ENCODE assay signal across 20 cellular contexts in genomic region chr7:66639773-66640172, GRCh38. TPM values are rescaled to one million over a fixed set of nuclear protein-coding genes. Genes with fewer than 3 reads are reported as not detected.
DNase-seq lines count a peak whose midpoint lies in the region; ATAC-seq, FAIRE-seq and TF ChIP-seq lines count a peak whose summit lies in the region.
"Had no signal": no experiment of that assay in that cellular context is flagged by ENCODE, and none has a peak within 500 bp of the region (broad histone marks: within the 10 kb centered on the region; RNA-seq: fewer than 3 reads in every experiment).

No MANE protein-coding gene starts in this region.

- peaks cover 2% of the 10 kb centered on the region for H3K4me1 Mint-ChIP-seq in astrocyte (ENCODE audit: low read depth, unreplicated experiment)

- no peak overlapping the region for H3K9ac ChIP-seq in astrocyte (ENCODE audit: low read length)
- H3K9ac ChIP-seq: GM23248 had no signal

- H2AFZ ChIP-seq in astrocyte (ENCODE audit: low read depth, low read length), result no peak overlapping the region
- H2AFZ ChIP-seq: GM23248 had no signal

- H3K27me3 Mint-ChIP-seq in astrocyte (ENCODE audit: low read depth, unreplicated experiment), result no peaks in the 10 kb centered on the region

- H3K27ac ChIP-seq in astrocyte (ENCODE audit: low read depth, low read length), result no peak overlapping the region
- H3K27ac ChIP-seq: GM23248, SJCRH30 had no signal

- TF ChIP-seq CTCF in astrocyte (IDR thresholded peaks at IDR 0.05; ENCODE audit: insufficient read depth, low read depth, low read length), result no peak

- DNase-seq in CMK (ENCODE audit: low read depth) (peak; percentile 74), OCI-M2 (lab: John Stamatoyannopoulos, UW; ENCODE audit: unreplicated experiment) (peak; percentile 65), astrocyte (ENCODE audit: low read depth) (no peak), inferior parietal cortex (ENCODE audit: extremely low spot score) (peak; percentile 24), AG20443 (ENCODE audit: low spot score) (no peak)
- DNase-seq: ACHN, AML-193, COR-L47, GM23248, KBM-7, MV-4-11, NCI-H1417, NCI-H187, NCI-H2107, NCI-H524 treated with DMSO at 0.1 percent for 48 hours, SJCRH30 had no signal

- H3K4me3 ChIP-seq in astrocyte (ENCODE audit: insufficient read depth, low read depth, low read length), result no peak overlapping the region
- H3K4me3 ChIP-seq: GM23248, HAP-1, SJCRH30 had no signal

- H3K36me3 ChIP-seq in astrocyte (ENCODE audit: insufficient read depth, low read length), result peaks cover 40% of the 10 kb centered on the region

- no peak overlapping the region for H3K27ac Mint-ChIP-seq in astrocyte (ENCODE audit: unreplicated experiment)

- no peak for FAIRE-seq in astrocyte (lab: Jason Lieb, UNC)
- FAIRE-seq: G401.6 had no signal

- no peak overlapping the region for H3K4me2 ChIP-seq in astrocyte (ENCODE audit: low read length)

- peaks cover 21% of the 10 kb centered on the region for H4K20me1 ChIP-seq in astrocyte (ENCODE audit: insufficient read depth, low read length)

- H3K36me3 Mint-ChIP-seq in astrocyte (ENCODE audit: low read depth, unreplicated experiment), result peaks cover 25% of the 10 kb centered on the region

- H3K4me1 ChIP-seq in astrocyte (ENCODE audit: insufficient read depth, low read length), result peaks cover 5% of the 10 kb centered on the region
- H3K4me1 ChIP-seq: HAP-1, SJCRH30 had no signal

- H3K79me2 ChIP-seq in astrocyte (ENCODE audit: insufficient read depth, low read length), result no peaks in the 10 kb centered on the region

- no peaks in the 10 kb centered on the region for H3K9me3 Mint-ChIP-seq in astrocyte (ENCODE audit: unreplicated experiment)

- ATAC-seq in GM21723 (IDR thresholded peaks at IDR 0.05; ENCODE audit: unreplicated experiment) (no peak), HG03097 (IDR thresholded peaks at IDR 0.05; ENCODE audit: low FRiP score, unreplicated experiment) (no peak)

- H3K4me3 Mint-ChIP-seq in astrocyte (ENCODE audit: unreplicated experiment), result peak overlapping the region; percentile 11

- H3K9me3 ChIP-seq in astrocyte (ENCODE audit: insufficient read depth, low read depth, low read length), result no peaks in the 10 kb centered on the region
- H3K9me3 ChIP-seq: HAP-1, SJCRH30 had no signal

- no peaks in the 10 kb centered on the region for H3K27me3 ChIP-seq in astrocyte (ENCODE audit: insufficient read depth, low read length)
- H3K27me3 ChIP-seq: SJCRH30 had no signal

RNA-seq across cellular contexts. Expression of gene KCTD7, which starts 11.1 kb away (rescaled TPM):
- total RNA-seq in astrocyte, result 11.6 and 12.8 TPM in 2 replicates

Comparison
In these comparisons a context has a peak if more than half of its experiments do, and no peak if none do; other contexts are left out.
1. DNase-seq: peak in CMK (single experiment), OCI-M2 (single experiment) and inferior parietal cortex (single experiment); none in astrocyte (single experiment) and AG20443 (single experiment).